ENCODE assay signal across 21 cellular contexts in the genomic region with DNA sequence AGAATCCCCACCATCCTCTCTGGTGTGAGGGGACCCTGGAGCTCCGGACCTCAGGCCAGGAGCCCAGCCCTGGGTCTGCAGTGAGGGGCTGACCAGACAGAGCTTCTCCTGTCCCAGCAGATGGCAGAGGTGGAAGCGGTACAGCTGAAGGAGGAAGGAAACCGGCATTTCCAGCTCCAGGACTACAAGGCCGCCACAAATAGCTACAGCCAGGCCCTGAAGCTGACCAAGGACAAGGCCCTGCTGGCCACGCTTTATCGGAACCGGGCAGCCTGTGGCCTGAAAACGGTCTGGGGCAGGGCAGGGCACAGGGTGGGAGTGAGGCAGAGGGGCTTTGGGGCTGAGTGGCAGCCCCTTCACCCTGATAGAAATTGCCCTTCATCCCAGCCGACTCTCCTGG. TPM values are rescaled to one million over a fixed set of nuclear protein-coding genes. Genes with fewer than 3 reads are reported as not detected.
"Had no signal": no experiment of that assay in that cellular context is flagged by ENCODE, and none has a peak within 500 bp of the region (broad histone marks: within the 10 kb centered on the region; RNA-seq: fewer than 3 reads in every experiment).

No MANE protein-coding gene starts in this region.

- FAIRE-seq: endothelial cell of umbilical vein, frontal cortex had no signal

- H3K27ac Mint-ChIP-seq: activated naive CD8-positive, alpha-beta T cell; progenitor cell of endocrine pancreas; stimulated activated naive CD8-positive, alpha-beta T cell treated with anti-CD3 and anti-CD28 coated beads, Interleukin-15, amount 100 ng/mL, for 72 hours; T-helper 17 cell had no signal

- H3K27me3 ChIP-seq: vagina had no signal

- H3K4me3 Mint-ChIP-seq: activated naive CD8-positive, alpha-beta T cell; activated T-cell treated with anti-CD3 and anti-CD28 coated beads, Interleukin-2, amount 50 U/mL, for 4 hours; naive thymus-derived CD8-positive, alpha-beta T cell; stimulated activated naive CD8-positive, alpha-beta T cell treated with anti-CD3 and anti-CD28 coated beads, Interleukin-15, amount 100 ng/mL, for 72 hours; T-helper 17 cell had no signal

- H3K9me3 ChIP-seq: vagina had no signal

- H3K27ac ChIP-seq: vagina had no signal

- ATAC-seq: activated T-cell treated with anti-CD3 and anti-CD28 coated beads, Interleukin-2, amount 50 U/mL, for 4 hours; naive thymus-derived CD8-positive, alpha-beta T cell; stimulated activated naive CD8-positive, alpha-beta T cell treated with anti-CD3 and anti-CD28 coated beads, Interleukin-15, amount 100 ng/mL, for 72 hours; T-helper 17 cell had no signal

- H3K36me3 Mint-ChIP-seq: activated naive CD8-positive, alpha-beta T cell; naive thymus-derived CD8-positive, alpha-beta T cell had no signal

- DNase-seq: activated CD4-positive, alpha-beta T cell treated with anti-CD3 and anti-CD28 coated beads, Interleukin-2, amount 50 U/mL, for 4 hours; activated CD4-positive, CD25-positive, alpha-beta regulatory T cell treated with anti-CD3 and anti-CD28 coated beads, Interleukin-2, amount 50 U/mL, for 72 hours; activated gamma-delta T cell; activated T-cell treated with anti-CD3 and anti-CD28 coated beads, Interleukin-2, amount 50 U/mL, for 4 hours; anterior cingulate cortex; hippocampal formation; kidney glomerular epithelial cell; midbrain; naive thymus-derived CD8-positive, alpha-beta T cell; nucleus accumbens; stimulated activated CD4-positive, alpha-beta T cell treated with anti-CD3 and anti-CD28 coated beads, Interleukin-4, amount 100 ng/mL, for 4 hours; stimulated activated naive CD8-positive, alpha-beta T cell treated with anti-CD3 and anti-CD28 coated beads, Interleukin-15, amount 100 ng/mL, for 72 hours; T-helper 17 cell had no signal

- H3K36me3 ChIP-seq: vagina had no signal

- H3K4me3 ChIP-seq: lung, vagina had no signal

- H3K27me3 Mint-ChIP-seq: activated naive CD8-positive, alpha-beta T cell; naive thymus-derived CD8-positive, alpha-beta T cell; stimulated activated naive CD8-positive, alpha-beta T cell treated with anti-CD3 and anti-CD28 coated beads, Interleukin-15, amount 100 ng/mL, for 72 hours; T-helper 17 cell had no signal

- H3K4me1 Mint-ChIP-seq: stimulated activated naive CD8-positive, alpha-beta T cell treated with anti-CD3 and anti-CD28 coated beads, Interleukin-15, amount 100 ng/mL, for 72 hours had no signal

- H3K4me1 ChIP-seq: vagina had no signal

- H3K9me3 Mint-ChIP-seq: activated T-cell treated with anti-CD3 and anti-CD28 coated beads, Interleukin-2, amount 50 U/mL, for 4 hours; naive thymus-derived CD8-positive, alpha-beta T cell; stimulated activated naive CD8-positive, alpha-beta T cell treated with anti-CD3 and anti-CD28 coated beads, Interleukin-15, amount 100 ng/mL, for 72 hours had no signal

RNA-seq across cellular contexts. Expression of a gene that starts 0.5 kb away (rescaled TPM):
- total RNA-seq: activated T-cell treated with anti-CD3 and anti-CD28 coated beads, Interleukin-2, amount 50 U/mL, for 4 hours; chondrocyte; endothelial cell of umbilical vein; fibroblast of lung; progenitor cell of endocrine pancreas; vagina had no signal
- polyA plus RNA-seq: endothelial cell of umbilical vein, fibroblast of lung had no signal

RNA-seq across cellular contexts. Expression of a gene that starts 26.7 kb away (rescaled TPM):
- total RNA-seq: activated T-cell treated with anti-CD3 and anti-CD28 coated beads, Interleukin-2, amount 50 U/mL, for 4 hours; chondrocyte; endothelial cell of umbilical vein; fibroblast of lung; frontal cortex; lung; naive thymus-derived CD8-positive, alpha-beta T cell; progenitor cell of endocrine pancreas; T-helper 17 cell; vagina had no signal
- polyA plus RNA-seq: endothelial cell of umbilical vein; fibroblast of lung; lung; naive thymus-derived CD8-positive, alpha-beta T cell had no signal

RNA-seq across cellular contexts. Expression of a gene that starts 46.0 kb away (rescaled TPM):
- total RNA-seq: activated T-cell treated with anti-CD3 and anti-CD28 coated beads, Interleukin-2, amount 50 U/mL, for 4 hours; chondrocyte; endothelial cell of umbilical vein; fibroblast of lung; frontal cortex; lung; progenitor cell of endocrine pancreas; vagina had no signal
- polyA plus RNA-seq: endothelial cell of umbilical vein, fibroblast of lung had no signal
